10 cellular contexts compared by ENCODE assay signal in genomic region chr4:1041147-1041935, GRCh38. TPM values are rescaled to one million over a fixed set of nuclear protein-coding genes. Genes with fewer than 3 reads are reported as not detected.
A peak's percentile ranks its signal among the peaks of the same experiment; 100 is the strongest.
DNase-seq lines count a peak whose midpoint lies in the region; ATAC-seq, FAIRE-seq and TF ChIP-seq lines count a peak whose summit lies in the region.
"Had no signal": no experiment of that assay in that cellular context is flagged by ENCODE, and none has a peak within 500 bp of the region (broad histone marks: within the 10 kb centered on the region; RNA-seq: fewer than 3 reads in every experiment).

No MANE protein-coding gene starts in this region.

- CTCF ChIA-PET in Calu3 (lab: Charles Lee): interaction anchor here (0.6 kb wide), 1 partner anchor 12 kb away, joined by 3 read pairs; no protein-coding TSS in a partner anchor

- H3K9me3 Mint-ChIP-seq in Calu3 (ENCODE audit: low read depth, unreplicated experiment): no peaks in the 10 kb centered on the region

- no peak for TF ChIP-seq CTCF in Calu3 (IDR thresholded peaks at IDR 0.05; ENCODE audit: unreplicated experiment)

- BruUV-seq in Calu3 (replicated peaks; lab: Mats Ljungman, UMichigan): no TSS peak

- peaks cover 12% of the 10 kb centered on the region for H3K36me3 Mint-ChIP-seq in Calu3 (ENCODE audit: insufficient read depth, unreplicated experiment)

- H3K4me1 Mint-ChIP-seq in Calu3 (ENCODE audit: low read depth, unreplicated experiment): peaks cover 26% of the 10 kb centered on the region

- DNase-seq in Calu3 (peak; percentile 37), RCC 7860 (ENCODE audit: low spot score) (peak; percentile 55), fibroblast of peridontal ligament (ENCODE audit: extremely low read depth) (peak; percentile 61), occipital lobe (lab: John Stamatoyannopoulos, UW) (peak; percentile 34)
- DNase-seq: amniotic stem cell had no signal

- no peak overlapping the region for H3K27ac Mint-ChIP-seq in Calu3 (ENCODE audit: unreplicated experiment)

- no peak for ATAC-seq in HG03342 (IDR thresholded peaks at IDR 0.05; ENCODE audit: unreplicated experiment)
- no peak for ATAC-seq in GM21367 (IDR thresholded peaks at IDR 0.05; ENCODE audit: unreplicated experiment)
- ATAC-seq in HG03097 (IDR thresholded peaks at IDR 0.05; ENCODE audit: low FRiP score, unreplicated experiment): no peak
- ATAC-seq in HG02885 (IDR thresholded peaks at IDR 0.05; ENCODE audit: poor library complexity, unreplicated experiment): no peak
- ATAC-seq: activated CD4-positive, CD25-positive, alpha-beta regulatory T cell treated with anti-CD3 and anti-CD28 coated beads, Interleukin-2, amount 50 U/mL, for 24 hours had no signal

- intact Hi-C loops in Calu3 (cut with micrococcal nuclease; ENCODE audit: unreplicated experiment): no loop called here

- no peaks in the 10 kb centered on the region for H3K27me3 Mint-ChIP-seq in Calu3 (ENCODE audit: unreplicated experiment)

- H3K4me3 Mint-ChIP-seq in Calu3 (ENCODE audit: low read depth, unreplicated experiment): peak overlapping the region; percentile 26

- FAIRE-seq in RCC 7860 (lab: Jason Lieb, UNC): no peak

RNA-seq across cellular contexts. Expression of gene FGFRL1, which starts 29.9 kb away (rescaled TPM):
- total RNA-seq in Calu3 (2022) (36.8 and 43.2 TPM in 2 replicates), occipital lobe (2.3 TPM)

RNA-seq across cellular contexts. Expression of gene SLC26A1, which starts 48.1 kb away (rescaled TPM):
- total RNA-seq in Calu3 (2022): 0.49 and 0.68 TPM in 2 replicates
- 4.2 TPM for total RNA-seq in occipital lobe

RNA-seq across cellular contexts. Expression of gene IDUA, which starts 54.5 kb away (rescaled TPM):
- total RNA-seq in Calu3 (2022) (36.9 and 38.8 TPM in 2 replicates), occipital lobe (6.9 TPM)

Comparison
In these comparisons a context has a peak if more than half of its experiments do, and no peak if none do; other contexts are left out.
1. RNA of gene FGFRL1, which starts 29.9 kb away (total RNA-seq): 36.8 to 43.2 TPM in Calu3; 2.3 TPM in occipital lobe (single experiment); every median in the first group is over 10 times any median in the second.
2. Peak in every context shown above with its lines, with median percentiles within 50 percentile points of each other: DNase-seq.